Comparison of ENCODE assay signal across 8 cellular contexts in the genomic region with DNA sequence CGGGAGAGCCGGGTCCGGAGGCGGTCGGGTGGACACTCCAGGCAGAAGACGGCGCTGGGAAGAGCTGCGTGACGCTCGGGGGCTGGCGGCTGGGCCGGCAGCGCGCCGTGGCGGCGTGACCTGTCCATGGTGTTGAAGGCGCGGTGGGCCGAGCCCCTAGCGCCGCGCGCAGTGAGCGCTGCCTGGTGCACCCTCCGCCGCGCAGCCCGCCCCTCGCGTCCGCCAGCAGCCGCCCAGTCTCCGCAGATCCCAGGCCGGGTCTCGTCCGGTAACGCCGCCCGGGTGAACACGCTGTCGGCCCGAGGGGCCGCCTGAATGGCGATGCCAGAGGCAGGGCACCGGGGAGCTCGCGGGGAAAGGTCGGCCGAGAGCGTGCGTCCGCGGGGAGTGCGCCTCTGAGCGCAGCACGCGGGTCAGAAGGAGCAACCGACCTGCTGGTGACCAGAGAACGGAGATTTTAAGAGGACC. TPM values are rescaled to one million over a fixed set of nuclear protein-coding genes. Genes with fewer than 3 reads are reported as not detected.
A peak's percentile ranks its signal among the peaks of the same experiment; 100 is the strongest.
DNase-seq lines count a peak whose midpoint lies in the region; ATAC-seq, FAIRE-seq and TF ChIP-seq lines count a peak whose summit lies in the region.

No MANE protein-coding gene starts in this region.

- H3K4me1 Mint-ChIP-seq in T-helper 2 cell treated with Interferon-gamma antibody and Interleukin-4, amounts not matched to agents 5 μg/mL and 100 μg/mL, for 36 hours (ENCODE audit: low read depth): peaks cover 12% of the 10 kb centered on the region

- peaks cover 16% of the 10 kb centered on the region for H3K4me1 ChIP-seq in A673 (ENCODE audit: insufficient read depth, low read length, poor library complexity, severe bottlenecking)
- H3K4me1 ChIP-seq in endocrine pancreas (ENCODE audit: control insufficient read depth, insufficient read depth, low read length): peaks cover 23% of the 10 kb centered on the region
- no peaks in the 10 kb centered on the region for H3K4me1 ChIP-seq in mesendoderm (ENCODE audit: control insufficient read depth, low read depth, low read length)
- H3K4me1 ChIP-seq in tibial nerve: peaks cover 0 to 41% (median 31%) of the 10 kb centered on the region in 4 donors

- no peak for FAIRE-seq in H54 (lab: Jason Lieb, UNC)

- no peaks in the 10 kb centered on the region for H3K79me1 ChIP-seq in mesendoderm (ENCODE audit: low read length)

- H3K56ac ChIP-seq in mesendoderm (ENCODE audit: low read length): peak overlapping the region; percentile 30

- H3K18ac ChIP-seq in mesendoderm (ENCODE audit: low read length): no peak overlapping the region

- H3K9me3 ChIP-seq in A673 (ENCODE audit: low read depth, low read length, poor library complexity, severe bottlenecking) (no peaks in the 10 kb centered on the region), endocrine pancreas (ENCODE audit: control insufficient read depth, low read length) (no peaks in the 10 kb centered on the region), tibial nerve (no peaks in the 10 kb centered on the region)

- H3K27ac Mint-ChIP-seq in T-helper 2 cell treated with Interferon-gamma antibody and Interleukin-4, amounts not matched to agents 5 μg/mL and 100 μg/mL, for 36 hours: no peak overlapping the region

- no peak overlapping the region for H3K23ac ChIP-seq in mesendoderm (ENCODE audit: low read length)

- H2BK120ac ChIP-seq in mesendoderm (ENCODE audit: low read depth, low read length): no peak overlapping the region

- H3K4me2 ChIP-seq in mesendoderm (ENCODE audit: low read length): peak overlapping the region; percentile 82

- TF ChIP-seq CTCF in A673 (conservative IDR thresholded peaks at IDR 0.05; ENCODE audit: low read depth, low read length) (no peak), tibial nerve (IDR thresholded peaks at IDR 0.05) (no peak)

- H3K4me3 Mint-ChIP-seq in T-helper 2 cell treated with Interferon-gamma antibody and Interleukin-4, amounts not matched to agents 5 μg/mL and 100 μg/mL, for 36 hours: peak overlapping the region; percentile 80

- peak; percentile 37 for ATAC-seq in GM18868 (IDR thresholded peaks at IDR 0.05; ENCODE audit: unreplicated experiment)
- ATAC-seq in GM19455 (IDR thresholded peaks at IDR 0.05; ENCODE audit: unreplicated experiment): no peak

- peak overlapping the region; percentile 80 for H3K9ac ChIP-seq in endocrine pancreas (ENCODE audit: control insufficient read depth, insufficient read depth, low read length)
- no peak overlapping the region for H3K9ac ChIP-seq in mesendoderm (ENCODE audit: low read length)

- TF ChIP-seq POLR2A in tibial nerve (IDR thresholded peaks at IDR 0.05): no peak
- no peak for TF ChIP-seq POLR2A in H54 (IDR thresholded peaks at IDR 0.05; ENCODE audit: low read depth, low read length)

- no peak overlapping the region for H2AK5ac ChIP-seq in mesendoderm (ENCODE audit: low read length)

- H4K8ac ChIP-seq in mesendoderm (ENCODE audit: low read depth, low read length): no peak overlapping the region

- WGBS in mesendoderm (ENCODE audit: extremely low coverage, insufficient coverage, low lambda C conversion rate): no CpG with 5 or more reads among the region's 60 CpGs
- WGBS in tibial nerve, 2 donors: 1% methylated on average over 22 to 34 of the region's 60 CpGs

- H3K4ac ChIP-seq in mesendoderm (ENCODE audit: low read depth, low read length): no peak overlapping the region

- H3K36me3 ChIP-seq in A673 (ENCODE audit: insufficient read depth, low read length, poor library complexity, severe bottlenecking): no peaks in the 10 kb centered on the region
- no peaks in the 10 kb centered on the region for H3K36me3 ChIP-seq in endocrine pancreas (ENCODE audit: control insufficient read depth, insufficient read depth, low read length)
- no peaks in the 10 kb centered on the region for H3K36me3 ChIP-seq in mesendoderm (ENCODE audit: control insufficient read depth, insufficient read depth, low read length)
- no peaks in the 10 kb centered on the region for H3K36me3 ChIP-seq in tibial nerve

- no peaks in the 10 kb centered on the region for H3K79me2 ChIP-seq in mesendoderm (ENCODE audit: control insufficient read depth, insufficient read depth, low read length)

- H3K27me3 ChIP-seq in A673 (replicated peaks; ENCODE audit: insufficient read depth, low read depth, low read length, poor library complexity) (peaks cover 86% of the 10 kb centered on the region), endocrine pancreas (ENCODE audit: control insufficient read depth, insufficient read depth, low read length) (no peaks in the 10 kb centered on the region), mesendoderm (ENCODE audit: insufficient read depth, low read length, poor library complexity) (peaks cover 9% of the 10 kb centered on the region), tibial nerve (peaks cover 0 to 60% of the 10 kb centered on the region in 2 donors)

- H3K4me3 ChIP-seq in A673 (ENCODE audit: low read depth, low read length, poor library complexity, severe bottlenecking) (peak overlapping the region; percentile 45), endocrine pancreas (ENCODE audit: control insufficient read depth, insufficient read depth, low read length) (no peak overlapping the region), mesendoderm (ENCODE audit: low read length) (peak overlapping the region; percentile 33), tibial nerve (peak overlapping the region; percentile 22 to 66 (median 45))

- no peaks in the 10 kb centered on the region for H3K36me3 Mint-ChIP-seq in T-helper 2 cell treated with Interferon-gamma antibody and Interleukin-4, amounts not matched to agents 5 μg/mL and 100 μg/mL, for 36 hours (ENCODE audit: low read depth)

- DNase-seq in A673 (ENCODE audit: low spot score) (peak; percentile 35), mesendoderm (peak; percentile 75), tibial nerve (ENCODE audit: low spot score in 2 of 2) (no peak), H54 (ENCODE audit: insufficient read length, low spot score) (no peak)
- DNase-seq in T-helper 2 cell treated with Interferon-gamma antibody and Interleukin-4, amounts not matched to agents 5 μg/mL and 100 μg/mL, for 36 hours (ENCODE audit: low spot score): no peak

- BruUV-seq in A673 (replicated peaks; lab: Mats Ljungman, UMichigan): no TSS peak

- H3K27me3 Mint-ChIP-seq in T-helper 2 cell treated with Interferon-gamma antibody and Interleukin-4, amounts not matched to agents 5 μg/mL and 100 μg/mL, for 36 hours (ENCODE audit: low read depth): peaks cover 41% of the 10 kb centered on the region

- POLR2A ChIA-PET in A673 (lab: Charles Lee; ENCODE audit: low non-redundant PET): no interaction called here

- H3K27ac ChIP-seq in A673 (ENCODE audit: low read depth, low read length, poor library complexity, severe bottlenecking) (no peak overlapping the region), mesendoderm (ENCODE audit: low read depth, low read length) (no peak overlapping the region), tibial nerve (no peak overlapping the region)

- intact Hi-C loops in A673 (cut with micrococcal nuclease; ENCODE audit: unreplicated experiment): loop anchor here (5.0 kb wide), 1 partner anchor 579 kb away; no protein-coding TSS in a partner anchor

- H2BK15ac ChIP-seq in mesendoderm (replicated peaks; ENCODE audit: low read depth): no peak overlapping the region

- no peak overlapping the region for H4K5ac ChIP-seq in mesendoderm (ENCODE audit: low read length)

- no peaks in the 10 kb centered on the region for H3K9me3 Mint-ChIP-seq in T-helper 2 cell treated with Interferon-gamma antibody and Interleukin-4, amounts not matched to agents 5 μg/mL and 100 μg/mL, for 36 hours

- CTCF ChIA-PET in A673 (lab: Charles Lee): no interaction called here

- no peak for TF ChIP-seq EP300 in tibial nerve (IDR thresholded peaks at IDR 0.05)

- H2BK5ac ChIP-seq in mesendoderm (ENCODE audit: low read length): no peak overlapping the region

RNA-seq across cellular contexts. Expression of a gene that starts 0.7 kb away (rescaled TPM):
- total RNA-seq in A673 (2021): 1.1 and 2.8 TPM in 2 replicates
- 3.8 TPM for polyA plus RNA-seq in mesendoderm (2013, experiment 1 of 2)
- polyA plus RNA-seq in mesendoderm (2013, experiment 2 of 2): 3.6 TPM
- under 1 TPM; 0.30 to 0.78 (median 0.53) TPM for total RNA-seq in tibial nerve

RNA-seq across cellular contexts. Expression of a gene that starts 58.5 kb away (rescaled TPM):
- total RNA-seq in A673 (2021) (61.3 and 66.0 TPM in 2 replicates), tibial nerve (10 to 100 TPM in 3 of 4 donors, 1 to 10 TPM in 1; 4.2 to 21.8 (median 16.0) TPM)
- 85.4 TPM for polyA plus RNA-seq in mesendoderm (2013, experiment 1 of 2)
- polyA plus RNA-seq in mesendoderm (2013, experiment 2 of 2): 89.0 TPM

Comparison
In these comparisons a context has a peak if more than half of its experiments do, and no peak if none do; other contexts are left out.
1. DNase-seq: peak in A673 (single experiment) and mesendoderm (single experiment); none in T-helper 2 cell treated with Interferon-gamma antibody and Interleukin-4, amounts not matched to agents 5 μg/mL and 100 μg/mL, for 36 hours (single experiment), tibial nerve (0 of 2) and H54 (single experiment).